In the genomic region with DNA sequence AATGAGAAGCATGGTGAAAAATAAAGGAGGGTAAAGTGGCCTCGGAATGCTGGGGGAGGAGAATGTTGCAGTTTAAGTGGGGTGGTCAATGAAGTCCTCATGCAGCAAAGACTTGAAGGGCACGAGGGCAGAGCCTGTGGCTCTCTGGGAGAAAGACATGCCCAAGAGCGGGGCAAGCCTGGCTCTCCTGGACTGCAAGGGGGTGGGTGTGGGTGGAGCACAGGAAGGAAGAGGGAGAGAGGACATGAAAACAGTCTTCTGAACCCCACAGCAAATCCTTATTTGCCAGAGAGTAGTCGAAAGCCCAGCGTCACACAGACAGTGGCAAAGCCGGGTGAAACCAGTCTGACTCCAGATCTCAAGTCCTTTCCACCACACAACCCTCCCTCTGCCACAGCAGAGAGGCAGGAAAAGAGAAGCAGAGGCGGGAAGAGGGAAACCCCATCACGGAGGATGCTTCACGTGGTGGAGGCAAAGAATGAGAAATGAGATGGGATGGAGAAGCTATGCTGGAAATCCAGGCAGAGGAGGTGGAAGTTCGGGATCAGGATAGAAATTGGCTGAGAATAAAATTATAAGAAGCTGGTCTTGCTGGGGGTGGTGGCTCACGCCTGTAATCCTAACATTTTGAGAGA, we compare ENCODE assay signal across 17 cellular contexts.
"Had no signal": no experiment of that assay in that cellular context is flagged by ENCODE, and none has a peak within 500 bp of the region (broad histone marks: within the 10 kb centered on the region; RNA-seq: fewer than 3 reads in every experiment).

No MANE protein-coding gene starts in this region.

- H3K27ac ChIP-seq: esophagus muscularis mucosa, right atrium auricular region, stomach, testis, VCaP had no signal

- H3K4me2 ChIP-seq: smooth muscle cell had no signal

- DNase-seq: activated CD4-positive, alpha-beta T cell treated with anti-CD3 and anti-CD28 coated beads, Interleukin-2, amount 50 U/mL, for 48 hours; activated naive CD4-positive, alpha-beta T cell treated with anti-CD3 and anti-CD28 coated beads for 36 hours; activated T-cell treated with anti-CD3 and anti-CD28 coated beads, Interleukin-2, amount 50 U/mL, for 1 hour; hippocampal formation; left ventricle myocardium superior; mesendoderm; natural killer cell; occipital lobe; stomach; T-cell; T-helper 9 cell; testis had no signal

- H3K4me3 ChIP-seq: esophagus muscularis mucosa, right atrium auricular region, smooth muscle cell, stomach, testis had no signal

- H3K9me3 ChIP-seq: esophagus muscularis mucosa, right atrium auricular region, stomach, testis had no signal

- ATAC-seq: left ventricle myocardium superior, natural killer cell, T-cell had no signal

- FAIRE-seq: colon had no signal

- H3K27me3 ChIP-seq: esophagus muscularis mucosa, right atrium auricular region, stomach, testis had no signal

- H3K4me1 ChIP-seq: right atrium auricular region, testis had no signal
